ENCODE assay signal across 20 cellular contexts in the genomic region with DNA sequence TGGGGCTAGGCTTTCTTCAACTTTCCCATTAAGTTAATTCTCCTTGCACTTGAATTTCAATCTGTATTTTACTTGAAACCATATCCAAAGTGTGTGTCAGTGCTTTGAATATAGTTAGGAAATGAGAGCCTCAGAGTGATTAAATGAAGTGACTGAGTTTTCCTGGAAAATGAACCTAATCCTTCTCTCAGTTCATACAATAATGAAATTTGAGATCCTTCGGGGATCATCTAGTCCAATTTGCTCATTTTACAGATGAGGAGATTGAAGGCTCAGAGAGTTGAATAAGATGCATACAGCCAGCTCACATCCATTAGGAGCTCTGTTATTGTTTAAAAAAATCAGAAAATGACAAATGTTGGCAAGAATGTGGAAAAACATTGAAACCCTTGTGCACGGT. TPM values are rescaled to one million over a fixed set of nuclear protein-coding genes. Genes with fewer than 3 reads are reported as not detected.
DNase-seq lines count a peak whose midpoint lies in the region; ATAC-seq and TF ChIP-seq lines count a peak whose summit lies in the region.
"Had no signal": no experiment of that assay in that cellular context is flagged by ENCODE, and none has a peak within 500 bp of the region (broad histone marks: within the 10 kb centered on the region; RNA-seq: fewer than 3 reads in every experiment).

No MANE protein-coding gene starts in this region.

- H4K20me1 ChIP-seq in PC-3 (ENCODE audit: low read length), result no peaks in the 10 kb centered on the region
- H4K20me1 ChIP-seq: BLaER1 had no signal

- peak overlapping the region; percentile 45 for H3K4me2 ChIP-seq in PC-3 (ENCODE audit: low read length)
- H3K4me2 ChIP-seq: BLaER1 had no signal

- H3K27ac ChIP-seq in HEK293 (ENCODE audit: extremely low read depth, low read depth, low read length) (no peak overlapping the region), PC-3 (ENCODE audit: low read length) (peak overlapping the region; percentile 34)
- H3K27ac ChIP-seq: BLaER1 had no signal

- no peaks in the 10 kb centered on the region for H3K9me3 ChIP-seq in HEK293 (ENCODE audit: control insufficient read depth, insufficient read depth, low read depth, low read length)
- H3K9me3 ChIP-seq in PC-3 (ENCODE audit: low read length), result no peaks in the 10 kb centered on the region
- H3K9me3 ChIP-seq: BE2C had no signal

- ATAC-seq in PC-3, result no peak
- ATAC-seq: GM12878 had no signal

- DNase-seq in NCI-H2171 treated with DMSO at 0.1 percent for 48 hours (lab: John Stamatoyannopoulos, UW), result peak; percentile 67
- no peak for DNase-seq in NCI-H2171 (lab: John Stamatoyannopoulos, UW)
- DNase-seq in PC-3, result no peak
- DNase-seq in 8988T, result no peak
- no peak for DNase-seq in activated CD4-positive, alpha-beta T cell treated with anti-CD3 and anti-CD28 coated beads for 48 hours
- DNase-seq: ACHN; BE2C; C1 segment of cervical spinal cord; CD4-positive, alpha-beta memory T cell; CD4-positive, CD25-positive, alpha-beta regulatory T cell; CD8-positive, alpha-beta memory T cell; COR-L47; DMS 273 treated with DMSO at 0.1 percent for 48 hours; DMS153; DMS79; DND-41; GDM1 had no signal

- H3K9ac ChIP-seq in PC-3 (ENCODE audit: low read length), result no peak overlapping the region
- H3K9ac ChIP-seq: BLaER1 had no signal

- H3F3A ChIP-seq in PC-3 (ENCODE audit: low read length, unreplicated experiment), result no peaks in the 10 kb centered on the region

- H2AFZ ChIP-seq in PC-3 (ENCODE audit: low read length), result no peak overlapping the region

- H3K27me3 ChIP-seq in PC-3 (ENCODE audit: low read length), result no peaks in the 10 kb centered on the region
- H3K27me3 ChIP-seq: BLaER1 had no signal

- CTCF ChIA-PET in HEK293 (lab: Yijun Ruan, JAX), result interaction anchor here (0.6 to 5.4 kb wide), 4 partner anchors 9 to 352 kb away, joined by 3 to 50 read pairs (median 3); no protein-coding TSS in a partner anchor
- CTCF ChIA-PET in PC-3 (lab: Charles Lee), result no interaction called here

- no peaks in the 10 kb centered on the region for H3K79me2 ChIP-seq in PC-3 (ENCODE audit: low read length)

- TF ChIP-seq CTCF in HEK293 (tag by site-specific recombination; IDR thresholded peaks at IDR 0.05), result no peak
- no peak for TF ChIP-seq CTCF in PC-3 (conservative IDR thresholded peaks at IDR 0.05; ENCODE audit: low read depth, low read length)

- H3K4me1 ChIP-seq in HEK293 (ENCODE audit: control insufficient read depth, insufficient read depth, low read length) (peaks cover 7% of the 10 kb centered on the region; the same call in 1 of the 2 replicates), PC-3 (ENCODE audit: insufficient read depth, low read length) (peaks cover 33% of the 10 kb centered on the region)
- H3K4me1 ChIP-seq: BE2C had no signal

- H3K9me2 ChIP-seq in PC-3 (replicated peaks; ENCODE audit: low read length), result no peaks in the 10 kb centered on the region

- POLR2A ChIA-PET in HEK293 (lab: Yijun Ruan, JAX) (no interaction called here), PC-3 (lab: Charles Lee; ENCODE audit: unreplicated experiment) (interaction anchor here (0.5 to 0.7 kb wide), 2 partner anchors 80 to 83 kb away, joined by 4 to 6 read pairs; no protein-coding TSS in a partner anchor)

- no peak overlapping the region for H3K4me3 ChIP-seq in HEK293 (ENCODE audit: low read depth, low read length)
- H3K4me3 ChIP-seq in PC-3 (ENCODE audit: low read length), result no peak overlapping the region
- H3K4me3 ChIP-seq: BLaER1, GM12878 had no signal

- intact Hi-C loops in PC-3 (cut with micrococcal nuclease), result no loop called here

- BruUV-seq in PC-3 (replicated peaks; lab: Mats Ljungman, UMichigan), result no TSS peak

- H3K36me3 ChIP-seq in HEK293 (ENCODE audit: control insufficient read depth in 2 of 2, insufficient read depth in 1 of 2, low read length in 2 of 2), result no peaks in the 10 kb centered on the region
- no peaks in the 10 kb centered on the region for H3K36me3 ChIP-seq in PC-3 (ENCODE audit: low read depth, low read length)
- H3K36me3 ChIP-seq: BE2C, BLaER1 had no signal

TF ChIP-seq in HEK293, 187 proteins besides CTCF, POLR2A, EP300 and RAD21:
- TF ChIP-seq ZNF660 (tag by site-specific recombination; IDR thresholded peaks at IDR 0.05) (no peak), ZNF132 (tag by site-specific recombination; IDR thresholded peaks at IDR 0.05; ENCODE audit: borderline replicate concordance) (no peak), ZNF549 (tag by site-specific recombination; IDR thresholded peaks at IDR 0.05) (0 out of 2 replicates have a peak, but pooled peaks have one; percentile 8), ZNF24 (tag by site-specific recombination; IDR thresholded peaks at IDR 0.05) (no peak), MZF1 (tag by site-specific recombination; IDR thresholded peaks at IDR 0.05; ENCODE audit: borderline replicate concordance) (peak; percentile 51; the same call in 1 of the 2 replicates), KLF16 (tag by site-specific recombination; IDR thresholded peaks at IDR 0.05) (no peak), ZBTB17 (tag by site-specific recombination; IDR thresholded peaks at IDR 0.05) (no peak)
- TF ChIP-seq, protein P1, sequence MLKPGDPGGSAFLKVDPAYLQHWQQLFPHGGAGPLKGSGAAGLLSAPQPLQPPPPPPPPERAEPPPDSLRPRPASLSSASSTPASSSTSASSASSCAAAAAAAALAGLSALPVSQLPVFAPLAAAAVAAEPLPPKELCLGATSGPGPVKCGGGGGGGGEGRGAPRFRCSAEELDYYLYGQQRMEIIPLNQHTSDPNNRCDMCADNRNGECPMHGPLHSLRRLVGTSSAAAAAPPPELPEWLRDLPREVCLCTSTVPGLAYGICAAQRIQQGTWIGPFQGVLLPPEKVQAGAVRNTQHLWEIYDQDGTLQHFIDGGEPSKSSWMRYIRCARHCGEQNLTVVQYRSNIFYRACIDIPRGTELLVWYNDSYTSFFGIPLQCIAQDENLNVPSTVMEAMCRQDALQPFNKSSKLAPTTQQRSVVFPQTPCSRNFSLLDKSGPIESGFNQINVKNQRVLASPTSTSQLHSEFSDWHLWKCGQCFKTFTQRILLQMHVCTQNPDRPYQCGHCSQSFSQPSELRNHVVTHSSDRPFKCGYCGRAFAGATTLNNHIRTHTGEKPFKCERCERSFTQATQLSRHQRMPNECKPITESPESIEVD (tag by site-specific recombination; IDR thresholded peaks at IDR 0.05), result 0 out of 2 replicates have a peak, but pooled peaks have one; percentile 53

RNA-seq across cellular contexts. Expression of a gene that starts 18.3 kb away (rescaled TPM):
- total RNA-seq in PC-3 (2014; rRNA removed), result 16.8 and 36.1 TPM in 2 replicates

RNA-seq across cellular contexts. Expression of a gene that starts 47.0 kb away (rescaled TPM):
- 55.1 TPM in 2 replicates for total RNA-seq in PC-3 (2014; rRNA removed)
